Comparison of ENCODE assay signal across 25 cellular contexts in genomic region chr7:30867483-30867882, GRCh38.
"Had no signal": no experiment of that assay in that cellular context is flagged by ENCODE, and none has a peak within 500 bp of the region (broad histone marks: within the 10 kb centered on the region; RNA-seq: fewer than 3 reads in every experiment).

No MANE protein-coding gene starts in this region.

- DNase-seq: activated CD4-positive, alpha-beta T cell treated with anti-CD3 and anti-CD28 coated beads for 48 hours; activated CD4-positive, alpha-beta T cell treated with anti-CD3 and anti-CD28 coated beads, Interleukin-2, amount 50 U/mL, for 4 hours; activated CD4-positive, CD25-positive, alpha-beta regulatory T cell treated with anti-CD3 and anti-CD28 coated beads, Interleukin-2, amount 50 U/mL, for 72 hours; activated CD8-positive, alpha-beta memory T cell treated with anti-CD3 and anti-CD28 coated beads, Interleukin-2, amount 50 U/mL, for 48 hours; activated CD8-positive, alpha-beta T cell treated with anti-CD3 and anti-CD28 coated beads, Interleukin-2, amount 10 ng/mL, durations not matched to agents 7 days and 5 days; activated effector memory CD4-positive, alpha-beta T cell treated with Interleukin-2 at 50 U/mL for 16 hours; activated naive CD4-positive, alpha-beta T cell; activated naive CD8-positive, alpha-beta T cell treated with anti-CD3 and anti-CD28 coated beads, Interleukin-2, amount 50 U/mL, for 24 hours; activated T-cell treated with anti-CD3 and anti-CD28 coated beads, Interleukin-2, amount 50 U/mL, for 1 hour; amniotic stem cell; Kasumi-1; NCI-H1105 treated with DMSO at 0.1 percent for 48 hours; NCI-H1436 treated with DMSO at 0.1 percent for 48 hours; NCI-H187; NCI-H2081; NCI-H510A treated with DMSO at 0.1 percent for 48 hours; NCI-H69; NK-92 treated with Interleukin-12 subunit alpha and Interleukin-12 subunit beta, amount 100 ng/mL, for 24 hours; PC-3; SHP77 treated with DMSO at 0.1 percent for 48 hours; T-helper 17 cell; T-helper 9 cell had no signal

- FAIRE-seq: astrocyte, RCC 7860 had no signal

- ATAC-seq: activated CD8-positive, alpha-beta T cell treated with anti-CD3 and anti-CD28 coated beads, Interleukin-2, amount 10 ng/mL, durations not matched to agents 7 days and 5 days; activated naive CD8-positive, alpha-beta T cell treated with anti-CD3 and anti-CD28 coated beads, Interleukin-2, amount 50 U/mL, for 24 hours; PC-3; T-helper 17 cell; WTC11 had no signal
